1 cellular context compared by ENCODE assay signal in genomic region chr17:50950002-50950877, GRCh38.
TF ChIP-seq lines count a peak whose summit lies in the region.

No MANE protein-coding gene starts in this region.

TF ChIP-seq in HepG2, 621 proteins besides CTCF, POLR2A, EP300 and RAD21 (continued from another document):
- TF ChIP-seq ATF4 (CRISPR knock-in tag; IDR thresholded peaks at IDR 0.05) (no peak), NR2F6 (IDR thresholded peaks at IDR 0.05) (no peak; the same call in 1 of the 2 replicates), NR2F6 (CRISPR knock-in tag; IDR thresholded peaks at IDR 0.05) (peak; percentile 78), ZNF382 (CRISPR knock-in tag; IDR thresholded peaks at IDR 0.05; ENCODE audit: borderline replicate concordance) (no peak), SSRP1 (CRISPR knock-in tag; IDR thresholded peaks at IDR 0.05) (peak; percentile 27; the same call in 1 of the 2 replicates), HNF4G (IDR thresholded peaks at IDR 0.05; ENCODE audit: borderline replicate concordance, low read depth, low read length) (no peak), HNF4G (CRISPR knock-in tag; IDR thresholded peaks at IDR 0.05; ENCODE audit: borderline replicate concordance, low read depth) (peak; percentile 71; the same call in 1 of the 2 replicates), ZMYM4 (CRISPR knock-in tag; IDR thresholded peaks at IDR 0.05) (peak; percentile 34; the same call in 1 of the 2 replicates), SNAPC2 (CRISPR knock-in tag; IDR thresholded peaks at IDR 0.05) (no peak), ZNF678 (CRISPR knock-in tag; IDR thresholded peaks at IDR 0.05) (0 out of 2 replicates have a peak, but pooled peaks have one; percentile 46), MLLT10 (CRISPR knock-in tag; IDR thresholded peaks at IDR 0.05) (no peak), IRX3 (CRISPR knock-in tag; IDR thresholded peaks at IDR 0.05; ENCODE audit: borderline replicate concordance, low read depth) (no peak), SRSF9 (IDR thresholded peaks at IDR 0.05; ENCODE audit: borderline replicate concordance, insufficient read depth, low read depth, low read length, poor library complexity, severe bottlenecking) (no peak), EED (CRISPR knock-in tag; IDR thresholded peaks at IDR 0.05) (peak; percentile 94; the same call in 1 of the 2 replicates), ZNF160 (CRISPR knock-in tag; IDR thresholded peaks at IDR 0.05) (peak; percentile 74; the same call in 1 of the 2 replicates), IKZF5 (CRISPR knock-in tag; IDR thresholded peaks at IDR 0.05) (peak; percentile 80; the same call in 1 of the 2 replicates), ZNF3 (CRISPR knock-in tag; IDR thresholded peaks at IDR 0.05) (no peak), ZBTB20 (CRISPR knock-in tag; IDR thresholded peaks at IDR 0.05; ENCODE audit: borderline replicate concordance, low read depth) (0 out of 2 replicates have a peak, but pooled peaks have one; percentile 52), SIN3A (IDR thresholded peaks at IDR 0.05; ENCODE audit: borderline replicate concordance, low read depth, low read length) (no peak), ZNF7 (CRISPR knock-in tag; IDR thresholded peaks at IDR 0.05) (no peak), NFE2 (CRISPR knock-in tag; IDR thresholded peaks at IDR 0.05) (no peak), ZNF451 (CRISPR knock-in tag; IDR thresholded peaks at IDR 0.05) (peak; percentile 85; the same call in 1 of the 2 replicates), CSRNP1 (CRISPR knock-in tag; IDR thresholded peaks at IDR 0.05) (no peak; the same call in 1 of the 2 replicates), NR2F2 (IDR thresholded peaks at IDR 0.05; ENCODE audit: borderline replicate concordance, low read depth) (peak; percentile 44; the same call in 1 of the 2 replicates), ZNF264 (CRISPR knock-in tag; IDR thresholded peaks at IDR 0.05) (no peak), ZNF777 (CRISPR knock-in tag; IDR thresholded peaks at IDR 0.05) (peak; percentile 99), ZNF512B (CRISPR knock-in tag; IDR thresholded peaks at IDR 0.05; ENCODE audit: borderline replicate concordance) (peak; percentile 83; the same call in 1 of the 2 replicates), TRIM24 (CRISPR knock-in tag; IDR thresholded peaks at IDR 0.05) (0 out of 2 replicates have a peak, but pooled peaks have one; percentile 22), ZNF589 (CRISPR knock-in tag; conservative IDR thresholded peaks at IDR 0.05) (no peak), ZNF432 (CRISPR knock-in tag; IDR thresholded peaks at IDR 0.05; ENCODE audit: borderline replicate concordance) (no peak), ZNF263 (CRISPR knock-in tag; IDR thresholded peaks at IDR 0.05) (peak; percentile 67; the same call in 1 of the 2 replicates), SKIL (CRISPR knock-in tag; IDR thresholded peaks at IDR 0.05; ENCODE audit: borderline replicate concordance) (no peak), BRD4 (CRISPR knock-in tag; IDR thresholded peaks at IDR 0.05) (peak; percentile 94), ZNF335 (CRISPR knock-in tag; IDR thresholded peaks at IDR 0.05) (no peak), NFATC3 (CRISPR knock-in tag; IDR thresholded peaks at IDR 0.05) (0 out of 2 replicates have a peak, but pooled peaks have one; percentile 84), POLR2AphosphoS2 (IDR thresholded peaks at IDR 0.05; ENCODE audit: low read depth, low read length) (no peak), ZNF296 (CRISPR knock-in tag; conservative IDR thresholded peaks at IDR 0.05) (0 out of 2 replicates have a peak, but pooled peaks have one; percentile 63), ZNF790 (CRISPR knock-in tag; IDR thresholded peaks at IDR 0.05; ENCODE audit: borderline replicate concordance) (no peak), KMT2A (CRISPR knock-in tag; IDR thresholded peaks at IDR 0.05) (no peak; the same call in 1 of the 2 replicates), ZC3H13 (CRISPR knock-in tag; IDR thresholded peaks at IDR 0.05) (no peak), ISX (CRISPR knock-in tag; conservative IDR thresholded peaks at IDR 0.05) (no peak), WIZ (CRISPR knock-in tag; IDR thresholded peaks at IDR 0.05) (peak; percentile 70)
